Comparison of ENCODE assay signal across 16 cellular contexts in the genomic region with DNA sequence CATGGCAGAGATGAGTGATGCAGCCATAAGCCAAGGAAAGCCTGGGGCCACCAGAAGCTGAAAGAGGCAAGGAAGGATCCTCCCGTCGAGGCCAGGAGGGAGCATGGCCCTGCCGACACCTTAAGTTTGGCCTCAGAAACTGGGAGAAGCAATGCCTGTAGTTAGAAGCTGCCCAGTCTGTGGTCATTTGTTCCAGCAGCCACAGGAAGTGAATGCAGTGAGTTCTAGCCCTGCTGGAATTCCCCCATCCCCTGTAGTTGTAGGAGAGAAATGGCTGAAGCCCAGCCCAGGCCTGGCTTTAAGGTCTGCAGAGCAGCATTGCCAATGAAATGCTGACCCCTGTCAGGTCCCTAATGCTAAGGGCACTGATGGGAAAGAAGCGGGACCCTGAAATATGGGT. TPM values are rescaled to one million over a fixed set of nuclear protein-coding genes. Genes with fewer than 3 reads are reported as not detected.
DNase-seq lines count a peak whose midpoint lies in the region; ATAC-seq and TF ChIP-seq lines count a peak whose summit lies in the region.
"Had no signal": no experiment of that assay in that cellular context is flagged by ENCODE, and none has a peak within 500 bp of the region (broad histone marks: within the 10 kb centered on the region; RNA-seq: fewer than 3 reads in every experiment).

No MANE protein-coding gene starts in this region.

- DNase-seq in GM06990 (ENCODE audit: extremely low read depth, insufficient read length), result peak; percentile 30
- peak; percentile 58 for DNase-seq in RPMI7951 (ENCODE audit: low read depth)
- DNase-seq in kidney tubule cell (ENCODE audit: low spot score), result peak; percentile 36
- no peak for DNase-seq in amygdala (lab: John Stamatoyannopoulos, UW)
- DNase-seq in NCI-H510A treated with DMSO at 0.1 percent for 48 hours (lab: John Stamatoyannopoulos, UW), result no peak
- DNase-seq in foreskin fibroblast, result no peak
- DNase-seq: activated CD4-positive, alpha-beta T cell treated with anti-CD3 and anti-CD28 coated beads, Interleukin-2, amount 50 U/mL, for 4 hours; body of pancreas; erythroblast; KG1; NK-92 treated with Interleukin-12 subunit alpha and Interleukin-12 subunit beta, amount 100 ng/mL, for 24 hours; ovary; stimulated activated CD4-positive, alpha-beta T cell treated with anti-CD3 and anti-CD28 coated beads, Interleukin-4, amount 100 ng/mL, for 24 hours had no signal

- no peaks in the 10 kb centered on the region for H3K27me3 ChIP-seq in GM06990 (replicated peaks; ENCODE audit: control insufficient read depth, insufficient read depth, low read length)
- H3K27me3 ChIP-seq: body of pancreas, ovary had no signal

- peak; percentile 46 for ATAC-seq in HG02588 (IDR thresholded peaks at IDR 0.05; ENCODE audit: unreplicated experiment)
- ATAC-seq in HG03565 (IDR thresholded peaks at IDR 0.05; ENCODE audit: unreplicated experiment), result no peak
- ATAC-seq: body of pancreas, sciatic nerve had no signal

- no peak overlapping the region for H3K4me3 ChIP-seq in GM06990 (replicated peaks; ENCODE audit: low read depth, low read length)
- no peak overlapping the region for H3K4me3 ChIP-seq in foreskin fibroblast (ENCODE audit: low read depth in 1 of 2, low read length in 2 of 2)
- H3K4me3 ChIP-seq: body of pancreas, ovary had no signal

- TF ChIP-seq CTCF in GM06990 (IDR thresholded peaks at IDR 0.05; ENCODE audit: insufficient read depth, low read length, poor library complexity, severe bottlenecking), result no peak
- TF ChIP-seq CTCF in foreskin fibroblast (IDR thresholded peaks at IDR 0.05; ENCODE audit: low read depth, low read length), result no peak

- H3K36me3 ChIP-seq in GM06990 (ENCODE audit: control insufficient read depth, insufficient read depth, low read length), result peaks cover 2% of the 10 kb centered on the region; the same call in 1 of the 2 replicates
- H3K36me3 ChIP-seq: ovary had no signal

RNA-seq across cellular contexts. Expression of a gene that starts 12.2 kb away (rescaled TPM):
- 37.7 and 41.5 TPM in 2 replicates for total RNA-seq in RPMI7951 (2014; rRNA removed; shearing (Covaris generic))

RNA-seq across cellular contexts. Expression of a gene that starts 13.3 kb away (rescaled TPM):
- total RNA-seq in RPMI7951 (2014; rRNA removed; shearing (Covaris generic)), result 111 and 145 TPM in 2 replicates

RNA-seq across cellular contexts. Expression of a gene that starts 31.0 kb away (rescaled TPM):
- total RNA-seq in RPMI7951 (2014; rRNA removed; shearing (Covaris generic)), result 39.8 and 43.0 TPM in 2 replicates

Comparison
In these comparisons a context has a peak if more than half of its experiments do, and no peak if none do; other contexts are left out.
1. DNase-seq: peak in GM06990 (single experiment), RPMI7951 (single experiment) and kidney tubule cell (single experiment); none in amygdala (0 of 56), NCI-H510A treated with DMSO at 0.1 percent for 48 hours (single experiment) and foreskin fibroblast (0 of 2).